Comparison of ENCODE assay signal across 9 cellular contexts in the genomic region with DNA sequence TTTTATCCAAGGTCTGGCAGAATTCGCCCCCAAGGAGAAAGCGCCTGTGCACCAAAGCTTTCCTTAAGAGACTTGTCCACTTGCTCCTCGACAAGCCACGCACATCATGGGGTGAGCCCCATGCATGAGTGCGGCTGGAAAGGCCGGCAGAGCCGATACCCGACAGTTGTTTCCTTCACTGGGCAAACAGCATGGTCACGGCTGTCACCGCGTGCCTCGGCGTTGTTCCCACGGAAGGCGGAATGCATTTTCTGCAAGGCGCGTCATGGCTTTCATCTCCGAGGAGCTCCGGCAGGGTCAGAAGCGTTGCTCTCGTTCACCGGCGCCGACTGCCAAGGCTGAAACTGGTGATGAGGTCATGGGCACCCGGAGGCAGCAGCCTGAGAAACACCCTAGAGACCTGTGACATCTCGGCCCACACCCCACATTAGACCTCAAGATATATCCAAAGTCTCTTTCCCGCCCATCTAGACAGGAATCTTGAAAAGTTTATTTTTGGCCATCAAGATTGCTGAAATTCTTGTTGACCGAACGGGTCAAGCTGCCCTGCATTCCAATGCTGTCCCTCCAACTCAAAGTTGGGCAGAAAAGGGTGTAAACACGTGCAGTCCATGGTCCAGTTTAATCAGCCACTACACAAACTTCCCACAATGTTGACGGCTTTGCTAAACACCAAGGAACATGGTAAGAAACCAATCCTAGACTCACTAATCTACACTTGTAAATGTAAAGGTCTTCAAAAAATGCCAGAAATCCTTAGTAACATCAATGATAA. TPM values are rescaled to one million over a fixed set of nuclear protein-coding genes. Genes with fewer than 3 reads are reported as not detected.
DNase-seq lines count a peak whose midpoint lies in the region; ATAC-seq and TF ChIP-seq lines count a peak whose summit lies in the region.
"Had no signal": no experiment of that assay in that cellular context is flagged by ENCODE, and none has a peak within 500 bp of the region (broad histone marks: within the 10 kb centered on the region; RNA-seq: fewer than 3 reads in every experiment).

No MANE protein-coding gene starts in this region.

- no peak for TF ChIP-seq CTCF in upper lobe of left lung (IDR thresholded peaks at IDR 0.05)

- peaks cover 17 to 24% (median 19%) of the 10 kb centered on the region in 4 donors for H3K4me1 ChIP-seq in upper lobe of left lung

- peak; percentile 7 for DNase-seq in activated naive CD4-positive, alpha-beta T cell treated with anti-CD3 and anti-CD28 coated beads for 36 hours
- no peak for DNase-seq in activated naive CD4-positive, alpha-beta T cell treated with Interleukin-2 at 50 U/mL for 16 hours
- DNase-seq in SK-MEL-5 (ENCODE audit: low read depth, low spot score) (peak; percentile 63), midbrain (lab: John Stamatoyannopoulos, UW) (peak; percentile 82), upper lobe of left lung (peak; percentile 64 to 86), ecto neural progenitor cell (ENCODE audit: low spot score) (no peak)

- in situ Hi-C loops in SK-MEL-5 (cut with HindIII; ENCODE audit: low pct_unique_long_range_greater_than_20kb, low sequenced_read_pairs), result no loop called here

- peak overlapping the region; percentile 31 to 82 (median 70) for H3K4me3 ChIP-seq in upper lobe of left lung
- H3K4me3 ChIP-seq: GM12878 had no signal

- H3K36me3 Mint-ChIP-seq in activated naive CD4-positive, alpha-beta T cell treated with anti-CD3 and anti-CD28 coated beads for 36 hours (ENCODE audit: low read depth), result peaks cover 7% of the 10 kb centered on the region

- no peak overlapping the region for H3K27ac Mint-ChIP-seq in activated naive CD4-positive, alpha-beta T cell treated with anti-CD3 and anti-CD28 coated beads for 36 hours

- WGBS in upper lobe of left lung, 2 donors, result 5 to 6% methylated on average over 12 to 27 of the region's 31 CpGs

- peaks cover 56% of the 10 kb centered on the region for H3K27me3 Mint-ChIP-seq in activated naive CD4-positive, alpha-beta T cell treated with anti-CD3 and anti-CD28 coated beads for 36 hours (ENCODE audit: low read depth)

- peak overlapping the region; percentile 96 to 98 (median 97) for H3K27ac ChIP-seq in upper lobe of left lung

- H3K27me3 ChIP-seq in upper lobe of left lung, result peaks cover 0 to 8% (median 2%) of the 10 kb centered on the region in 4 donors

- intact Hi-C loops in activated naive CD4-positive, alpha-beta T cell treated with anti-CD3 and anti-CD28 coated beads for 36 hours (cut with micrococcal nuclease), result loop anchor here (10.0 kb wide), 1 partner anchor 888 kb away; no protein-coding TSS in a partner anchor

- peak in 1 of 4 donors; percentile 28 for TF ChIP-seq POLR2A in upper lobe of left lung (IDR thresholded peaks at IDR 0.05)

- no peaks in the 10 kb centered on the region for H3K36me3 ChIP-seq in upper lobe of left lung

- ATAC-seq in esophagus mucosa, result peak; percentile 59
- peak; percentile 66 to 87 for ATAC-seq in upper lobe of left lung (ENCODE audit: low FRiP score in 2 of 2)
- ATAC-seq in GM18861 (IDR thresholded peaks at IDR 0.05; ENCODE audit: unreplicated experiment), result no peak
- ATAC-seq: GM12878 had no signal

- no peak overlapping the region for H3K4me3 Mint-ChIP-seq in activated naive CD4-positive, alpha-beta T cell treated with anti-CD3 and anti-CD28 coated beads for 36 hours

- H3K9me3 Mint-ChIP-seq in activated naive CD4-positive, alpha-beta T cell treated with anti-CD3 and anti-CD28 coated beads for 36 hours, result peaks cover 7% of the 10 kb centered on the region

- H3K9me3 ChIP-seq in upper lobe of left lung, result no peaks in the 10 kb centered on the region

- peaks cover 27% of the 10 kb centered on the region for H3K4me1 Mint-ChIP-seq in activated naive CD4-positive, alpha-beta T cell treated with anti-CD3 and anti-CD28 coated beads for 36 hours (ENCODE audit: low read depth)

- TF ChIP-seq EP300 in upper lobe of left lung (IDR thresholded peaks at IDR 0.05), result peak in 2 of 4 donors; percentile 53 to 55

- CTCF ChIA-PET in activated naive CD4-positive, alpha-beta T cell treated with anti-CD3 and anti-CD28 coated beads for 36 hours (lab: Charles Lee), result no interaction called here

RNA-seq across cellular contexts. Expression of a gene that starts 0.6 kb away (rescaled TPM):
- not detected for total RNA-seq in activated naive CD4-positive, alpha-beta T cell treated with anti-CD3 and anti-CD28 coated beads for 36 hours
- 19.5 and 21.7 TPM in 2 replicates for total RNA-seq in SK-MEL-5 (2014; rRNA removed; shearing (Covaris generic))
- 34.9 and 46.3 TPM in 2 replicates for polyA plus RNA-seq in SK-MEL-5 (2015; cell fraction: cytosol; rRNA removed)
- polyA plus RNA-seq in SK-MEL-5 (2015; cell fraction: nucleus; rRNA removed), result 36.3 and 43.2 TPM in 2 replicates
- total RNA-seq in esophagus mucosa (118 TPM), upper lobe of left lung (100 to 1,000 TPM in 4 of 6 donors, 10 to 100 TPM in 2; 88.0 to 168 (median 113) TPM)

Comparison
In these comparisons a context has a peak if more than half of its experiments do, and no peak if none do; other contexts are left out.
1. DNase-seq: peak in activated naive CD4-positive, alpha-beta T cell treated with anti-CD3 and anti-CD28 coated beads for 36 hours (single experiment), SK-MEL-5 (single experiment), midbrain (single experiment) and upper lobe of left lung (2 of 2); none in activated naive CD4-positive, alpha-beta T cell treated with Interleukin-2 at 50 U/mL for 16 hours (single experiment) and ecto neural progenitor cell (single experiment).
2. RNA of a gene that starts 0.6 kb away (total RNA-seq): 118 TPM in esophagus mucosa (single experiment), 88.0 to 168 TPM in upper lobe of left lung and 19.5 to 21.7 TPM in SK-MEL-5; not detected in activated naive CD4-positive, alpha-beta T cell treated with anti-CD3 and anti-CD28 coated beads for 36 hours; every median in the first group is over 10 times any median in the second.